Comparison of ENCODE assay signal across 15 cellular contexts in genomic region chr3:172217877-172218276, GRCh38.
DNase-seq lines count a peak whose midpoint lies in the region; ATAC-seq and TF ChIP-seq lines count a peak whose summit lies in the region.
"Had no signal": no experiment of that assay in that cellular context is flagged by ENCODE, and none has a peak within 500 bp of the region (broad histone marks: within the 10 kb centered on the region; RNA-seq: fewer than 3 reads in every experiment).

No MANE protein-coding gene starts in this region.

- intact Hi-C loops in PC-9 (cut with micrococcal nuclease; ENCODE audit: unreplicated experiment) = no loop called here

- no peaks in the 10 kb centered on the region for H3K9me3 Mint-ChIP-seq in osteocyte (ENCODE audit: unreplicated experiment)

- no peaks in the 10 kb centered on the region for H3K27me3 Mint-ChIP-seq in osteocyte (ENCODE audit: unreplicated experiment)
- H3K27me3 Mint-ChIP-seq: activated CD8-positive, alpha-beta memory T cell treated with anti-CD3 and anti-CD28 coated beads, Interleukin-2, amount 10 ng/mL, durations not matched to agents 7 days and 5 days; naive thymus-derived CD8-positive, alpha-beta T cell had no signal

- CTCF ChIA-PET in PC-9 (lab: Charles Lee) = interaction anchor here (0.6 kb wide), 4 partner anchors 114 to 384 kb away, joined by 3 to 13 read pairs (median 5); no protein-coding TSS in a partner anchor

- peaks cover 68% of the 10 kb centered on the region for H3K4me1 Mint-ChIP-seq in osteocyte (ENCODE audit: unreplicated experiment)

- H3K36me3 Mint-ChIP-seq in osteocyte (ENCODE audit: unreplicated experiment) = peaks cover 9% of the 10 kb centered on the region

- H3K9me3 ChIP-seq in PC-9 (ENCODE audit: insufficient read depth, low read depth) = peaks cover 2% of the 10 kb centered on the region; the same call in 1 of the 2 replicates
- H3K9me3 ChIP-seq: lower lobe of right lung had no signal

- H3K4me1 ChIP-seq in PC-9 (replicated peaks; ENCODE audit: insufficient read depth) = peaks cover 80% of the 10 kb centered on the region

- H2AFZ ChIP-seq in PC-9 = no peak overlapping the region

- BruUV-seq in PC-9 (replicated peaks; lab: Mats Ljungman, UMichigan) = no TSS peak

- H3K4me3 ChIP-seq in PC-9 = no peak overlapping the region
- H3K4me3 ChIP-seq: lower lobe of right lung had no signal

- H3K36me3 ChIP-seq in PC-9 (ENCODE audit: low read depth) = peaks cover 42% of the 10 kb centered on the region
- H3K36me3 ChIP-seq: lower lobe of right lung had no signal

- no peaks in the 10 kb centered on the region for H3K27me3 ChIP-seq in PC-9 (ENCODE audit: insufficient read depth, low read depth)

- H3K27ac ChIP-seq in PC-9 = peak overlapping the region; percentile 45
- H3K27ac ChIP-seq: C4-2B, lower lobe of right lung had no signal

- ATAC-seq in HG03460 (IDR thresholded peaks at IDR 0.05; ENCODE audit: unreplicated experiment) (no peak), HG03521 (IDR thresholded peaks at IDR 0.05; ENCODE audit: unreplicated experiment) (no peak), GM21717 (IDR thresholded peaks at IDR 0.05; ENCODE audit: unreplicated experiment) (no peak)
- ATAC-seq: activated CD8-positive, alpha-beta memory T cell treated with anti-CD3 and anti-CD28 coated beads, Interleukin-2, amount 10 ng/mL, durations not matched to agents 7 days and 5 days; lower lobe of right lung; naive thymus-derived CD8-positive, alpha-beta T cell had no signal

- peaks cover 87% of the 10 kb centered on the region for H3F3A ChIP-seq in PC-9 (ENCODE audit: insufficient read depth, low read depth)

- H3K79me2 ChIP-seq in PC-9 (ENCODE audit: low read depth) = peaks cover 100% of the 10 kb centered on the region

- peak overlapping the region; percentile 26; the same call in 1 of the 2 replicates for H3K4me2 ChIP-seq in PC-9

- POLR2A ChIA-PET in PC-9 (lab: Charles Lee; ENCODE audit: unreplicated experiment) = interaction anchor here (0.7 kb wide), 3 partner anchors 30 to 176 kb away, joined by 3 to 6 read pairs (median 3); no protein-coding TSS in a partner anchor

- H3K4me3 Mint-ChIP-seq in osteocyte (ENCODE audit: unreplicated experiment) = no peak overlapping the region
- H3K4me3 Mint-ChIP-seq: activated CD8-positive, alpha-beta memory T cell treated with anti-CD3 and anti-CD28 coated beads, Interleukin-2, amount 10 ng/mL, durations not matched to agents 7 days and 5 days; naive thymus-derived CD8-positive, alpha-beta T cell had no signal

- H3K9me2 ChIP-seq in PC-9 (ENCODE audit: insufficient read depth) = no peaks in the 10 kb centered on the region

- peak; percentile 29 for DNase-seq in GM03348 (ENCODE audit: low spot score)
- peak in 1 of 2 experiments; percentile 72 for DNase-seq in PC-9
- DNase-seq in dermis blood vessel endothelial cell = peak; percentile 39
- no peak for DNase-seq in osteocyte (ENCODE audit: extremely low spot score, unreplicated experiment)
- no peak for DNase-seq in SKM-1 (lab: John Stamatoyannopoulos, UW; ENCODE audit: unreplicated experiment)
- DNase-seq: activated CD8-positive, alpha-beta memory T cell treated with anti-CD3 and anti-CD28 coated beads, Interleukin-2, amount 10 ng/mL, durations not matched to agents 7 days and 5 days; activated gamma-delta T cell treated with Interleukin-2 at 50 U/mL for 16 hours; lower lobe of right lung; naive thymus-derived CD8-positive, alpha-beta T cell; NCI-H82; RPMI8226 had no signal

- peaks cover 91% of the 10 kb centered on the region for H4K20me1 ChIP-seq in PC-9 (ENCODE audit: insufficient read depth)

- peak overlapping the region; percentile 73 for H3K27ac Mint-ChIP-seq in osteocyte (ENCODE audit: unreplicated experiment)
- H3K27ac Mint-ChIP-seq: activated CD8-positive, alpha-beta memory T cell treated with anti-CD3 and anti-CD28 coated beads, Interleukin-2, amount 10 ng/mL, durations not matched to agents 7 days and 5 days had no signal

- no peak for TF ChIP-seq CTCF in PC-9 (conservative IDR thresholded peaks at IDR 0.05)
- no peak for TF ChIP-seq CTCF in osteocyte (IDR thresholded peaks at IDR 0.05)

Comparison
In these comparisons a context has a peak if more than half of its experiments do, and no peak if none do; other contexts are left out.
1. DNase-seq: peak in GM03348 (single experiment) and dermis blood vessel endothelial cell (single experiment); none in osteocyte (single experiment) and SKM-1 (single experiment).